In the genomic region with DNA sequence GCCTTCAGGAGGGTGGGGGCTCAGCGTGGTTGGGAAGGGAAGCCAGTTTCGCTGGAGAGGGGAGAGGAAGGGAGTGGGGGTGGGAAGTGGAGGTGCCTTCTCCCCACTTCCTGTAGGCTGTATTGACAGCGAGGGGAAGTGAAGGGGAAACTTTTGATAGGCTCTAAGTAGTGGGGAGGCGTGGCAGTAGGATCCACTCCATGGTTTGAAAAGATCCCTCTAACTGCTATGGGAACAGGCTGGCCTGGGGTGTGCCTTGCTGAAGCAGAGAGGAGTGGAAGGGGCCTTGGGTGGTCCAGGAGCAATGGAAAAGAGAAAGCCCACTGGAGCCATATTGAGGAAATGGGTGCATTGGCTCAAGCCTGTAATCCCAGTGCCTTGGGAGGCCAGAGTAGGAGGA, we compare ENCODE assay signal across 16 cellular contexts. TPM values are rescaled to one million over a fixed set of nuclear protein-coding genes. Genes with fewer than 3 reads are reported as not detected.
DNase-seq lines count a peak whose midpoint lies in the region; ATAC-seq and TF ChIP-seq lines count a peak whose summit lies in the region.
"Had no signal": no experiment of that assay in that cellular context is flagged by ENCODE, and none has a peak within 500 bp of the region (broad histone marks: within the 10 kb centered on the region; RNA-seq: fewer than 3 reads in every experiment).

No MANE protein-coding gene starts in this region.

- peaks cover 10 to 15% (median 13%) of the 10 kb centered on the region in 11 experiments; a peak in 21 of 22 replicates for H3K9me3 ChIP-seq in BLaER1 treated with 17β-estradiol and CSF1 and Interleukin-3, amounts not matched to agents 10 nM and 100 nM (replicated peaks in 1 of 11)
- H3K9me3 ChIP-seq in neuronal stem cell (replicated peaks in 1 of 2; ENCODE audit: control insufficient read depth in 2 of 2, insufficient read depth in 1 of 2, low read depth in 1 of 2, low read length in 2 of 2), result peaks cover 0 to 3% of the 10 kb centered on the region in 2 donors
- H3K9me3 ChIP-seq: A549 had no signal

- H3K23ac ChIP-seq in neuronal stem cell (ENCODE audit: low read depth, low read length, poor library complexity), result no peak overlapping the region

- H4K20me1 ChIP-seq in BLaER1 treated with 17β-estradiol and CSF1 and Interleukin-3, amounts not matched to agents 10 nM and 100 nM, result no peaks in the 10 kb centered on the region
- H4K20me1 ChIP-seq in GM23338 (replicated peaks; ENCODE audit: insufficient read depth), result no peaks in the 10 kb centered on the region

- H3K4ac ChIP-seq in neuronal stem cell (ENCODE audit: low read length), result no peak overlapping the region

- no peak overlapping the region for H2AFZ ChIP-seq in GM23338
- H2AFZ ChIP-seq in neuronal stem cell (ENCODE audit: low read length), result no peak overlapping the region

- no peak overlapping the region for H4K91ac ChIP-seq in neuronal stem cell (ENCODE audit: low read depth, low read length, poor library complexity)

- DNase-seq in GM23338 (ENCODE audit: low spot score) (no peak), WTC11 (ENCODE audit: low spot score) (no peak), neuronal stem cell (ENCODE audit: low spot score) (no peak), DMS 273 (lab: John Stamatoyannopoulos, UW; ENCODE audit: unreplicated experiment) (no peak), KBM-7 (no peak)
- DNase-seq in activated naive CD4-positive, alpha-beta T cell treated with anti-CD3 and anti-CD28 coated beads, Interleukin-2, amount 50 U/mL, for 16 hours, result no peak
- DNase-seq: AML-193; CD8-positive, alpha-beta memory T cell; MM.1S; NCI-H446 treated with DMSO at 0.1 percent for 48 hours; NCI-H526; RPMI8226; SHP77 treated with DMSO at 0.1 percent for 48 hours had no signal

- H3K36me3 Mint-ChIP-seq in GM23338 (ENCODE audit: low read depth) (0 out of 3 replicates have a peak, but pooled peaks cover 4% of the 10 kb centered on the region), WTC11 (peaks cover 8% of the 10 kb centered on the region)
- H3K36me3 Mint-ChIP-seq: CD14-positive monocyte; CD8-positive, alpha-beta memory T cell had no signal

- no peaks in the 10 kb centered on the region for H3K79me1 ChIP-seq in neuronal stem cell (ENCODE audit: low read depth, low read length)

- no peaks in the 10 kb centered on the region for H3F3A ChIP-seq in GM23338 (replicated peaks; ENCODE audit: low read depth)

- peaks cover 14 to 35% (median 29%) of the 10 kb centered on the region in 10 experiments; a peak in 18 of 20 replicates for H3K4me1 ChIP-seq in BLaER1 treated with 17β-estradiol and CSF1 and Interleukin-3, amounts not matched to agents 10 nM and 100 nM
- H3K4me1 ChIP-seq in GM23338 (ENCODE audit: insufficient read depth) (no peaks in the 10 kb centered on the region), neuronal stem cell (ENCODE audit: control insufficient read depth in 2 of 2, insufficient read depth in 1 of 2, low read depth in 1 of 2, low read length in 2 of 2) (peaks cover 0 to 2% of the 10 kb centered on the region in 2 donors)
- H3K4me1 ChIP-seq: A549 had no signal

- POLR2A ChIA-PET in WTC11 (lab: Charles Lee), result no interaction called here

- ATAC-seq in GM23338 (peak; percentile 57), WTC11 (peak; percentile 72)
- ATAC-seq: A549 had no signal

- H3K27me3 ChIP-seq in BLaER1 treated with 17β-estradiol and CSF1 and Interleukin-3, amounts not matched to agents 10 nM and 100 nM, result no peaks in the 10 kb centered on the region
- H3K27me3 ChIP-seq in GM23338 (ENCODE audit: insufficient read depth) (no peaks in the 10 kb centered on the region), neuronal stem cell (ENCODE audit: control insufficient read depth in 3 of 3, insufficient read depth in 3 of 3, low read depth in 1 of 3, low read length in 3 of 3) (no peaks in the 10 kb centered on the region)

- TF ChIP-seq CTCF in GM23338 (conservative IDR thresholded peaks at IDR 0.05; ENCODE audit: low read depth in 2 of 2) (no peak), WTC11 (IDR thresholded peaks at IDR 0.05) (no peak)

- H3K79me2 ChIP-seq in GM23338 (replicated peaks; ENCODE audit: insufficient read depth), result no peaks in the 10 kb centered on the region

- peak overlapping the region; percentile 7 to 62 (median 44); a peak in 13 of 22 replicates for H3K4me2 ChIP-seq in BLaER1 treated with 17β-estradiol and CSF1 and Interleukin-3, amounts not matched to agents 10 nM and 100 nM
- H3K4me2 ChIP-seq in GM23338, result no peak overlapping the region
- H3K4me2 ChIP-seq in neuronal stem cell (ENCODE audit: insufficient read depth, low read length, poor library complexity, severe bottlenecking), result no peak overlapping the region
- H3K4me2 ChIP-seq: A549 had no signal

- H3K14ac ChIP-seq in neuronal stem cell (ENCODE audit: low read length), result peak overlapping the region; percentile 50

- H3K9me2 ChIP-seq in GM23338 (ENCODE audit: insufficient read depth), result 0 out of 2 replicates have a peak, but pooled peaks cover 7% of the 10 kb centered on the region

- H3K4me1 Mint-ChIP-seq in GM23338, result peaks cover 7% of the 10 kb centered on the region
- peaks cover 6% of the 10 kb centered on the region for H3K4me1 Mint-ChIP-seq in WTC11
- H3K4me1 Mint-ChIP-seq: CD8-positive, alpha-beta memory T cell had no signal

- no peak overlapping the region for H3K18ac ChIP-seq in neuronal stem cell (ENCODE audit: low read length)

- no peak overlapping the region for H2BK120ac ChIP-seq in neuronal stem cell (ENCODE audit: low read depth, low read length)

- H3K9ac ChIP-seq in BLaER1 treated with 17β-estradiol and CSF1 and Interleukin-3, amounts not matched to agents 10 nM and 100 nM, result no peak overlapping the region
- no peak overlapping the region for H3K9ac ChIP-seq in neuronal stem cell (ENCODE audit: low read depth, low read length, poor library complexity)

- H3K27ac ChIP-seq in BLaER1 treated with 17β-estradiol and CSF1 and Interleukin-3, amounts not matched to agents 10 nM and 100 nM, result no peak overlapping the region
- H3K27ac ChIP-seq in GM23338 (ENCODE audit: low read depth) (no peak overlapping the region), neuronal stem cell (replicated peaks; ENCODE audit: low read length) (no peak overlapping the region)
- H3K27ac ChIP-seq: A549 had no signal

- H2BK15ac ChIP-seq in neuronal stem cell (ENCODE audit: low read length), result no peak overlapping the region

- H3K27ac Mint-ChIP-seq in GM23338, result no peak overlapping the region
- no peak overlapping the region for H3K27ac Mint-ChIP-seq in WTC11
- H3K27ac Mint-ChIP-seq: CD14-positive monocyte; CD8-positive, alpha-beta memory T cell had no signal

- H2AK5ac ChIP-seq in neuronal stem cell (ENCODE audit: low read depth, low read length), result no peak overlapping the region

- CTCF ChIA-PET in WTC11 (lab: Charles Lee), result interaction anchor here (1.0 kb wide), 1 partner anchor 23 kb away, joined by 5 read pairs; no protein-coding TSS in a partner anchor

- H4K8ac ChIP-seq in neuronal stem cell (ENCODE audit: low read depth, low read length), result no peak overlapping the region

- WGBS in neuronal stem cell (ENCODE audit: extremely low coverage in 2 of 2, insufficient read length in 2 of 2, insufficient replicate concordance in 1 of 2), 2 donors, result no CpG with 5 or more reads among the region's 4 CpGs

- in situ Hi-C loops in KBM-7 (cut with MboI; ENCODE audit: low pct_unique_long_range_greater_than_20kb, low sequenced_read_pairs), result no loop called here

- no peak overlapping the region for H2BK12ac ChIP-seq in neuronal stem cell (ENCODE audit: low read length)

- H3K9me3 Mint-ChIP-seq in GM23338, result peaks cover 12% of the 10 kb centered on the region; the same call in 2 of the 3 replicates
- H3K9me3 Mint-ChIP-seq in WTC11, result peaks cover 18% of the 10 kb centered on the region

- no peak overlapping the region for H3K4me3 ChIP-seq in BLaER1 treated with 17β-estradiol and CSF1 and Interleukin-3, amounts not matched to agents 10 nM and 100 nM
- H3K4me3 ChIP-seq in GM23338 (no peak overlapping the region), neuronal stem cell (ENCODE audit: low read length in 2 of 2) (no peak overlapping the region)
- H3K4me3 ChIP-seq: A549 had no signal

- H3K27me3 Mint-ChIP-seq in GM23338 (ENCODE audit: insufficient read depth, low read depth, poor library complexity), result no peaks in the 10 kb centered on the region
- no peaks in the 10 kb centered on the region; the same call in 1 of the 2 replicates for H3K27me3 Mint-ChIP-seq in WTC11 (ENCODE audit: low read depth)

- H3K36me3 ChIP-seq in BLaER1 treated with 17β-estradiol and CSF1 and Interleukin-3, amounts not matched to agents 10 nM and 100 nM, result no peaks in the 10 kb centered on the region
- peaks cover 3% of the 10 kb centered on the region; the same call in 1 of the 2 replicates for H3K36me3 ChIP-seq in GM23338 (ENCODE audit: insufficient read depth)
- H3K36me3 ChIP-seq in neuronal stem cell (replicated peaks in 1 of 2; ENCODE audit: control insufficient read depth in 2 of 2, insufficient read depth in 2 of 2, low read length in 2 of 2), result no peaks in the 10 kb centered on the region

- no peak overlapping the region for H2BK5ac ChIP-seq in neuronal stem cell (ENCODE audit: low read length)

- H3K4me3 Mint-ChIP-seq in GM23338 (no peak overlapping the region), WTC11 (no peak overlapping the region)
- H3K4me3 Mint-ChIP-seq: CD14-positive monocyte; CD8-positive, alpha-beta memory T cell had no signal

TF ChIP-seq in GM23338, 12 proteins besides CTCF, POLR2A, EP300 and RAD21 (continues in another document):
- TF ChIP-seq EZH2 (IDR thresholded peaks at IDR 0.05; ENCODE audit: low read depth, unreplicated experiment) (no peak), CREB1 (CRISPR knock-in tag; IDR thresholded peaks at IDR 0.05; ENCODE audit: low read depth) (no peak), JUNB (IDR thresholded peaks at IDR 0.05; ENCODE audit: unreplicated experiment) (no peak), EZH2phosphoT487 (IDR thresholded peaks at IDR 0.05; ENCODE audit: unreplicated experiment) (no peak), STAT1 (IDR thresholded peaks at IDR 0.05; ENCODE audit: unreplicated experiment) (no peak)

TF ChIP-seq in WTC11, 78 proteins besides CTCF, POLR2A, EP300 and RAD21 (continues in another document):
- TF ChIP-seq SMAD3 (CRISPR knock-in tag; IDR thresholded peaks at IDR 0.05; ENCODE audit: borderline replicate concordance), result no peak

RNA-seq across cellular contexts. Expression of a gene that starts 20.2 kb away (rescaled TPM):
- total RNA-seq in GM23338 (2014; rRNA removed; shearing (Covaris generic)), result 6.0 and 6.1 TPM in 2 replicates
- polyA plus RNA-seq in GM23338 (2016; fragmentation: Nextera tagmentation; extraction: Ambion mirVana), result 2.5 and 2.9 TPM in 2 replicates
- 10.0 to 11.5 TPM (median 11.1 TPM) in 3 replicates for total RNA-seq in WTC11 (2021)
- polyA plus RNA-seq in neuronal stem cell (2013, experiment 1 of 2), result 3.8 TPM
- 3.9 TPM for polyA plus RNA-seq in neuronal stem cell (2013, experiment 2 of 2)

RNA-seq across cellular contexts. Expression of a gene that starts 37.8 kb away (rescaled TPM):
- total RNA-seq in GM23338 (2014; rRNA removed; shearing (Covaris generic)), result 4.1 and 4.3 TPM in 2 replicates
- 7.7 and 8.0 TPM in 2 replicates for polyA plus RNA-seq in GM23338 (2016; fragmentation: Nextera tagmentation; extraction: Ambion mirVana)
- 12.5 to 15.5 TPM (median 15.2 TPM) in 3 replicates for total RNA-seq in WTC11 (2021)
- not detected for polyA plus RNA-seq in neuronal stem cell (2013, experiment 1 of 2)
- not detected for polyA plus RNA-seq in neuronal stem cell (2013, experiment 2 of 2)
- total RNA-seq: CD8-positive, alpha-beta memory T cell had no signal
- polyA plus RNA-seq: CD8-positive, alpha-beta memory T cell had no signal

Comparison
In these comparisons a context has a peak if more than half of its experiments do, and no peak if none do; other contexts are left out.
1. H3K4me2 ChIP-seq: peak in BLaER1 treated with 17β-estradiol and CSF1 and Interleukin-3, amounts not matched to agents 10 nM and 100 nM (11 of 11); none in GM23338 (single experiment) and neuronal stem cell (single experiment).